Comparison of ENCODE assay signal across 8 cellular contexts in genomic region chr14:39432179-39432618, GRCh38. TPM values are rescaled to one million over a fixed set of nuclear protein-coding genes. Genes with fewer than 3 reads are reported as not detected.
DNase-seq lines count a peak whose midpoint lies in the region; ATAC-seq, FAIRE-seq and TF ChIP-seq lines count a peak whose summit lies in the region.

FBXO33 (minus strand) TSS chr14:39432433; CDS start chr14:39432162, 271 bp downstream.

- H3K9me3 Mint-ChIP-seq in type B pancreatic cell = no peaks in the 10 kb centered on the region

- peaks cover 26 to 40% of the 10 kb centered on the region in 2 donors for H3K4me1 ChIP-seq in adrenal gland (replicated peaks in 1 of 2)
- peaks cover 0 to 46% (median 34%) of the 10 kb centered on the region in 9 donors for H3K4me1 ChIP-seq in heart right ventricle

- H3K27me3 Mint-ChIP-seq in type B pancreatic cell = no peaks in the 10 kb centered on the region

- no peaks in the 10 kb centered on the region for H3K36me3 Mint-ChIP-seq in type B pancreatic cell

- H3K27me3 ChIP-seq in adrenal gland (no peaks in the 10 kb centered on the region), heart right ventricle (no peaks in the 10 kb centered on the region)

- intact Hi-C loops in adrenal gland (cut with DNase I) = loop anchor here in 1 of 2 donors (10.0 kb wide), 1 partner anchor 257 kb away; the partner anchor contains the start of genes PNN and TRAPPC6B
- intact Hi-C loops in heart right ventricle (cut with DNase I) = loop anchor here in 7 of 10 donors (2.0 to 10.0 kb wide), 8 partner anchors 165 to 330 kb away; partner anchors contain the start of genes SEC23A (in 4 of the 7), TRAPPC6B (in 3 of the 7) and PNN (in 2 of the 7)
- intact Hi-C loops in posterior cingulate gyrus (cut with DNase I) = loop anchor here (5.0 kb wide), 3 partner anchors 165 to 330 kb away; partner anchors contain the start of genes PNN and SEC23A

- peaks cover 24% of the 10 kb centered on the region for H3K4me1 Mint-ChIP-seq in type B pancreatic cell (ENCODE audit: unreplicated experiment)

- peak within 1 kb of the TSS; percentile 100 for H3K27ac Mint-ChIP-seq in type B pancreatic cell

- H3K4me3 Mint-ChIP-seq in type B pancreatic cell = peak within 1 kb of the TSS; percentile 100

- ATAC-seq in HG02870 (IDR thresholded peaks at IDR 0.05; ENCODE audit: unreplicated experiment) = peak; percentile 80
- ATAC-seq in heart right ventricle = peak; percentile 95 to 97 (median 95)

- no peaks in the 10 kb centered on the region for H3K9me3 ChIP-seq in adrenal gland (replicated peaks in 1 of 3)
- H3K9me3 ChIP-seq in heart right ventricle = no peaks in the 10 kb centered on the region

- H3K36me3 ChIP-seq in adrenal gland (replicated peaks in 1 of 2) = no peaks in the 10 kb centered on the region
- H3K36me3 ChIP-seq in heart right ventricle = no peaks in the 10 kb centered on the region

- peak; percentile 96 for FAIRE-seq in GM12891 (lab: Jason Lieb, UNC)

- DNase-seq in GM12891 (ENCODE audit: insufficient read length, low spot score) (peak; percentile 88), NCI-H146 (lab: John Stamatoyannopoulos, UW) (peak; percentile 95), T-helper 1 cell (peak; percentile 92 to 98 (median 94)), adrenal gland (peak; percentile 97 to 98 (median 97)), heart right ventricle (peak; percentile 96 to 97), posterior cingulate gyrus (peak; percentile 94 to 100 (median 97)), type B pancreatic cell (ENCODE audit: extremely low spot score, unreplicated experiment) (peak; percentile 94)

- TF ChIP-seq CTCF in adrenal gland (IDR thresholded peaks at IDR 0.05) (no peak), heart right ventricle (IDR thresholded peaks at IDR 0.05) (no peak), type B pancreatic cell (conservative IDR thresholded peaks at IDR 0.05) (no peak)

- H3K27ac ChIP-seq in adrenal gland = peak within 1 kb of the TSS; percentile 96 to 100 (median 99)
- H3K27ac ChIP-seq in heart right ventricle = peak within 1 kb of the TSS; percentile 94 to 100 (median 98)

- TF ChIP-seq POLR2A in GM12891 (IDR thresholded peaks at IDR 0.05; ENCODE audit: low read depth, low read length) = no peak
- no peak for TF ChIP-seq POLR2A in adrenal gland (IDR thresholded peaks at IDR 0.05)

- 0 to 1% (median 0%) methylated on average over 28 to 47 of the region's 47 CpGs; no CpG with 5 or more reads in 1 of the 4 donors for WGBS in adrenal gland, 4 donors
- WGBS in heart right ventricle, 2 donors = 0% methylated on average over 30 to 47 of the region's 47 CpGs

- peak within 1 kb of the TSS; percentile 62 to 90 (median 86) for H3K4me3 ChIP-seq in adrenal gland
- H3K4me3 ChIP-seq in heart right ventricle = peak within 1 kb of the TSS; percentile 75 to 99 (median 96)

TF ChIP-seq in GM12891, 5 proteins besides CTCF, POLR2A, EP300 and RAD21:
- no peak for TF ChIP-seq PAX5 (IDR thresholded peaks at IDR 0.05; ENCODE audit: insufficient read depth, low read length, severe bottlenecking)
- no peak for TF ChIP-seq POU2F2 (IDR thresholded peaks at IDR 0.05; ENCODE audit: low read depth, low read length)
- no peak for TF ChIP-seq TAF1 (IDR thresholded peaks at IDR 0.05; ENCODE audit: low read depth, low read length)
- TF ChIP-seq SPI1 (IDR thresholded peaks at IDR 0.05; ENCODE audit: low read depth, low read length) = no peak
- no peak for TF ChIP-seq POLR2AphosphoS5 (IDR thresholded peaks at IDR 0.05; ENCODE audit: low read depth, low read length)

RNA-seq across cellular contexts. Expression of gene FBXO33, which starts in this region (rescaled TPM):
- 11.2 TPM for polyA plus RNA-seq in GM12891 (2012; ENCODE audit: low read depth, missing spikeins)
- total RNA-seq in adrenal gland (10 to 100 TPM; 13.5 to 23.2 (median 21.4) TPM), heart right ventricle (1 to 10 TPM; 3.0 to 6.8 (median 5.1) TPM), type B pancreatic cell (ENCODE audit: low replicate concordance) (9.9 and 11.7 TPM in 2 replicates)
- polyA plus RNA-seq in adrenal gland (10 to 100 TPM in 1 of 3 donors, 1 to 10 TPM in 2; 6.0 to 14.7 (median 8.3) TPM), heart right ventricle (1 to 10 TPM; 2.8 to 2.9 TPM)

Comparison
In these comparisons a context has a peak if more than half of its experiments do, and no peak if none do; other contexts are left out.
1. Peak in every context shown above with its lines: DNase-seq, ATAC-seq, H3K4me3 ChIP-seq and H3K27ac ChIP-seq.